In the genomic region with DNA sequence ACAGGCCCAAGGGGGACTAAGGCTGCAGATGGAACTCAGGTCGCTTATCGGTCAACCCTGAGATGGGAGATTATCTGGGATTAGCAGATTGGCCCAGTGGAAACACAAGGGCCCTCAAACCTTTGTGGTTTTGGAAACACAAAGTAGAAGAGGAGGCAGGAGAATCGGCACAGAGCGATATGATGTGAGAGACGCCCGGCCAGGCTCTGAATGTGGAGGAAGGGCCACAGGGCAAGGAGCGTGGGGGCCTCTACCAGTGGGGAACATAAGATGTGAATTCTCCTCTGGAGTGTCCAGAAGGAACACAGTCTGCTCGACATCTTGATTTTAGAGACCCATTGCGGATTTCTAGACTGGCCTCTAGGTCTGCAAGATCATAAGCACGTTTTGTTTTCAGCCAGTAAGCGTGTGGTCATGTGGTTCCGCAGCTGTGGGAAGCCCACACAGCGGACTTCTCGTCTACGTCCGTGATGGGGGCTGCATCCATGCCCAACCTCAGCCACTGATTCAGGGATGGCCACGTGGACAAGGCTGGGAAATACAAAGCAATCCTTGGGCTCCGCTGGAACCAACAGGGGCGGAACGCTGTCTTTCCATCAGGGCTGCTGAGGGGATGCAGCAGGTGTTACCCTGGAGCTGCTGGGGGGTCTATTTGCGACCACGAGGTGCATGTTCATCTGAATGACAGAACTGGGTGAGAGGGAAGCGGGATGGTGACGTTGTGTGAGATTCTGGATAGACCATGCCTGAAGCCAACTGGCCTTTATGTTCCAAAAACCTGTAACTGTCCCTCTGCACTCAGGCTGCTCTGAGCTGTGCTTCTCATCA, we compare ENCODE assay signal across 22 cellular contexts.
DNase-seq lines count a peak whose midpoint lies in the region; ATAC-seq and TF ChIP-seq lines count a peak whose summit lies in the region.
"Had no signal": no experiment of that assay in that cellular context is flagged by ENCODE, and none has a peak within 500 bp of the region (broad histone marks: within the 10 kb centered on the region; RNA-seq: fewer than 3 reads in every experiment).

No MANE protein-coding gene starts in this region.

- in situ Hi-C loops in GM13976 (cut with MboI; ENCODE audit: low sequenced_read_pairs, unreplicated experiment) = no loop called here

- peak overlapping the region; percentile 71 for H3K27ac ChIP-seq in WERI-Rb-1
- H3K27ac ChIP-seq in Peyer's patch = no peak overlapping the region
- H3K27ac ChIP-seq: C4-2B, GM23248, PC-9, RWPE1, SJSA1 had no signal

- no peaks in the 10 kb centered on the region for H3K27me3 ChIP-seq in Loucy (ENCODE audit: insufficient read depth, low read length, poor library complexity, severe bottlenecking)
- no peaks in the 10 kb centered on the region for H3K27me3 ChIP-seq in WERI-Rb-1 (ENCODE audit: insufficient read depth, low read depth, severe bottlenecking)
- no peaks in the 10 kb centered on the region for H3K27me3 ChIP-seq in Peyer's patch
- H3K27me3 ChIP-seq: MG63, SJSA1 had no signal

- H3K9ac ChIP-seq in Loucy (ENCODE audit: low read depth, low read length, poor library complexity, severe bottlenecking) = peak overlapping the region; percentile 65
- H3K9ac ChIP-seq: GM23248 had no signal

- peaks cover 38% of the 10 kb centered on the region for H3K27me3 Mint-ChIP-seq in osteocyte (ENCODE audit: unreplicated experiment)

- no peaks in the 10 kb centered on the region for H3K9me3 Mint-ChIP-seq in osteocyte (ENCODE audit: unreplicated experiment)
- H3K9me3 Mint-ChIP-seq: CD8-positive, alpha-beta memory T cell had no signal

- H3K4me3 ChIP-seq in Loucy (ENCODE audit: low read length, poor library complexity, severe bottlenecking) = peak overlapping the region; percentile 4
- H3K4me3 ChIP-seq in WERI-Rb-1 (ENCODE audit: low read depth, low read length) = no peak overlapping the region
- H3K4me3 ChIP-seq in Peyer's patch = no peak overlapping the region
- H3K4me3 ChIP-seq: GM23248, MG63, PC-9, SJSA1 had no signal

- no peak overlapping the region for H3K4me3 Mint-ChIP-seq in osteocyte (ENCODE audit: unreplicated experiment)
- H3K4me3 Mint-ChIP-seq: CD8-positive, alpha-beta memory T cell had no signal

- H4K20me1 ChIP-seq in Loucy (ENCODE audit: insufficient read depth, low read length, poor library complexity, severe bottlenecking) = no peaks in the 10 kb centered on the region

- no peak overlapping the region for H3K27ac Mint-ChIP-seq in osteocyte (ENCODE audit: unreplicated experiment)
- H3K27ac Mint-ChIP-seq: CD8-positive, alpha-beta memory T cell had no signal

- ATAC-seq in GM18870 (IDR thresholded peaks at IDR 0.05; ENCODE audit: unreplicated experiment) = no peak

- H3K4me2 ChIP-seq in Loucy (ENCODE audit: low read depth, low read length, poor library complexity, severe bottlenecking) = peak overlapping the region; percentile 16
- H3K4me2 ChIP-seq: PC-9 had no signal

- no peaks in the 10 kb centered on the region for H3K79me2 ChIP-seq in Loucy (ENCODE audit: insufficient read depth, low read length)

- H3K36me3 Mint-ChIP-seq in osteocyte (ENCODE audit: unreplicated experiment) = no peaks in the 10 kb centered on the region
- H3K36me3 Mint-ChIP-seq: CD8-positive, alpha-beta memory T cell had no signal

- no peaks in the 10 kb centered on the region for H3K9me3 ChIP-seq in Loucy (ENCODE audit: insufficient read depth, low read depth, low read length)
- no peaks in the 10 kb centered on the region for H3K9me3 ChIP-seq in WERI-Rb-1 (ENCODE audit: severe bottlenecking)
- H3K9me3 ChIP-seq in Peyer's patch = no peaks in the 10 kb centered on the region
- H3K9me3 ChIP-seq: MG63, SJSA1 had no signal

- H3K4me1 ChIP-seq in Loucy (ENCODE audit: insufficient read depth, low read length, poor library complexity, severe bottlenecking) = peaks cover 23% of the 10 kb centered on the region
- no peaks in the 10 kb centered on the region for H3K4me1 ChIP-seq in Peyer's patch
- H3K4me1 ChIP-seq: SJSA1 had no signal

- H2AFZ ChIP-seq in Loucy (ENCODE audit: low read length) = no peak overlapping the region
- H2AFZ ChIP-seq: GM23248, PC-9 had no signal

- no peaks in the 10 kb centered on the region for H3F3A ChIP-seq in Loucy (ENCODE audit: low read depth)

- H3K36me3 ChIP-seq in Loucy (ENCODE audit: insufficient read depth, low read length) (no peaks in the 10 kb centered on the region), WERI-Rb-1 (no peaks in the 10 kb centered on the region), Peyer's patch (no peaks in the 10 kb centered on the region)
- H3K36me3 ChIP-seq: MG63, SJSA1 had no signal

- H3K4me1 Mint-ChIP-seq in osteocyte (ENCODE audit: unreplicated experiment) = no peaks in the 10 kb centered on the region
- H3K4me1 Mint-ChIP-seq: CD8-positive, alpha-beta memory T cell had no signal

- H3K9me2 ChIP-seq in Loucy (replicated peaks; ENCODE audit: low read depth, low read length) = no peaks in the 10 kb centered on the region

- TF ChIP-seq CTCF in GM13976 (IDR thresholded peaks at IDR 0.05; ENCODE audit: borderline replicate concordance, control extremely low read depth, extremely low read depth, insufficient read depth, missing control alignments) = no peak
- TF ChIP-seq CTCF in Loucy (conservative IDR thresholded peaks at IDR 0.05; ENCODE audit: low read length) = no peak
- no peak for TF ChIP-seq CTCF in WERI-Rb-1 (IDR thresholded peaks at IDR 0.05; ENCODE audit: low read depth, low read length)
- TF ChIP-seq CTCF in osteocyte (IDR thresholded peaks at IDR 0.05) = no peak
- no peak for TF ChIP-seq CTCF in Peyer's patch (IDR thresholded peaks at IDR 0.05)

- DNase-seq in GM13976 (ENCODE audit: low spot score) = peak; percentile 10
- peak; percentile 77 for DNase-seq in WERI-Rb-1
- DNase-seq in osteocyte (ENCODE audit: extremely low spot score, unreplicated experiment) = peak; percentile 68
- no peak for DNase-seq in SIG-M5 treated with dmso at 0.1 percent for 504 hours (lab: John Stamatoyannopoulos, UW; ENCODE audit: unreplicated experiment)
- no peak for DNase-seq in Peyer's patch
- DNase-seq in GM03348 (ENCODE audit: low spot score) = no peak
- DNase-seq: CD8-positive, alpha-beta memory T cell; GM23248; HCEC 1CT; IMR-90; Kasumi-1; MG63; NCI-H1417; NCI-H187; NCI-H446; PC-9; T-helper 1 cell had no signal

- TF ChIP-seq POLR2A in Peyer's patch (IDR thresholded peaks at IDR 0.05) = no peak

Comparison
In these comparisons a context has a peak if more than half of its experiments do, and no peak if none do; other contexts are left out.
1. DNase-seq: peak in GM13976 (single experiment), WERI-Rb-1 (single experiment) and osteocyte (single experiment); none in SIG-M5 treated with dmso at 0.1 percent for 504 hours (single experiment), Peyer's patch (0 of 3) and GM03348 (single experiment).